In the genomic region with DNA sequence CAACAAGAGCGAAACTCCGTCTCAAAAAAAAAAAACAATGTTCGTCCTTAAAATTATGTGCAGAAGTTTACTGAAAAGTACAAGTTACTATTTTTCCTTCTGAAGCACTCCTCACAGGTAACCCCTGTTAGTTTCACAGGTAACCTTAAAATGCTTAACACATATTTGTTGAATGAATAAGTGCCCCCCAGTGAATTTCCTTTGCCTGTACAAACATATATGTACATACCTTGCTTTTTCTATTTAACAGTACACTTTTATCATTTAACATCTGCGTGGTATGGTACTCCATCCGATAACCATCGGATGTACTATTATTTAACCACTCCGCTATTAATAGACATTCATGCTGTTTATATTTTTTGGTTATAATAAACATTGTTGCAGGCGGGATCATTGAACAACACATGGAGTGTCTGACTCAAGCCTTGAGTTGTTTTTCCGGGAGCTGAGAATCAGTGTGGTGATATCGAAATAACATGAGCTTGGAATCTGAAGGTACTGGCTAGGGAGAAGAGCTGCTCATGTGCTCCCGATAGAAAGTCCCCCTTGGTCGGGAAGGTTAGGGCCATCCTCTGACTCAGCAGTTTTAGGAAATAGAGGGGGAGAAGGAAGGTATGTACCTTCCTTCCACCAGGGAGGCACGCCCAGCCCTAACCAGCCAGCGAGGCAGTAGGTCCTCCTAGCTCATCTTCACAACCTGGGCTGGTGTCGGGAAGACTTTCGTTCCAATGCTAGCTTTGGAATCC, we compare ENCODE assay signal across 8 cellular contexts. TPM values are rescaled to one million over a fixed set of nuclear protein-coding genes. Genes with fewer than 3 reads are reported as not detected.
DNase-seq lines count a peak whose midpoint lies in the region; ATAC-seq and TF ChIP-seq lines count a peak whose summit lies in the region.

No MANE protein-coding gene starts in this region.

- H3K9me3 ChIP-seq in ectodermal cell (ENCODE audit: control insufficient read depth, low read length) = no peaks in the 10 kb centered on the region

- DNase-seq in EH (ENCODE audit: low read depth) (peak; percentile 55), NCI-H748 (lab: John Stamatoyannopoulos, UW; ENCODE audit: unreplicated experiment) (peak; percentile 53), natural killer cell (no peak), NCI-H446 (lab: John Stamatoyannopoulos, UW) (no peak)

- TF ChIP-seq CTCF in natural killer cell (IDR thresholded peaks at IDR 0.05) = no peak

- H3K4me1 Mint-ChIP-seq in natural killer cell = peaks cover 38 to 39% of the 10 kb centered on the region in 2 donors

- peak overlapping the region; percentile 86 for H3K4me3 ChIP-seq in ectodermal cell (ENCODE audit: insufficient read depth, low read depth, low read length)

- peaks cover 5% of the 10 kb centered on the region for H3K4me1 ChIP-seq in ectodermal cell (ENCODE audit: control insufficient read depth, insufficient read depth, low read length)

- no peaks in the 10 kb centered on the region for H3K27me3 Mint-ChIP-seq in natural killer cell (ENCODE audit: low read depth in 2 of 2)

- intact Hi-C loops in natural killer cell (cut with micrococcal nuclease) = loop anchor here (5.0 kb wide), 1 partner anchor 84 kb away; a partner anchor contains a TSS

- no peaks in the 10 kb centered on the region for H3K9me3 Mint-ChIP-seq in natural killer cell

- H3K36me3 Mint-ChIP-seq in natural killer cell = no peaks in the 10 kb centered on the region

- 26 to 34% methylated on average over 16 of the region's 16 CpGs for WGBS in ectodermal cell, 2 experiments

- H3K36me3 ChIP-seq in ectodermal cell (ENCODE audit: control insufficient read depth, insufficient read depth, low read length) = no peaks in the 10 kb centered on the region

- ATAC-seq in natural killer cell = no peak
- ATAC-seq in GM18867 (IDR thresholded peaks at IDR 0.05; ENCODE audit: unreplicated experiment) = no peak
- ATAC-seq in HG03280 (IDR thresholded peaks at IDR 0.05; ENCODE audit: unreplicated experiment) = no peak
- ATAC-seq in GM21447 (IDR thresholded peaks at IDR 0.05; ENCODE audit: unreplicated experiment) = no peak

- H3K27me3 ChIP-seq in ectodermal cell (ENCODE audit: control insufficient read depth, insufficient read depth, low read length, poor library complexity, severe bottlenecking) = no peaks in the 10 kb centered on the region

- no peak overlapping the region for H3K27ac ChIP-seq in ectodermal cell (ENCODE audit: insufficient read depth, low read depth, low read length, poor library complexity, severe bottlenecking)

- peak overlapping the region; percentile 95 for H3K4me3 Mint-ChIP-seq in natural killer cell

- peak overlapping the region; percentile 23 to 87 for H3K27ac Mint-ChIP-seq in natural killer cell

RNA-seq across cellular contexts. Expression of a gene that starts 1.6 kb away (rescaled TPM):
- polyA plus RNA-seq in ectodermal cell (2013, experiment 1 of 4) = 33.6 TPM
- 35.3 TPM for polyA plus RNA-seq in ectodermal cell (2013, experiment 2 of 4)
- polyA plus RNA-seq in ectodermal cell (2013, experiment 3 of 4) = 25.9 TPM
- 25.4 TPM for polyA plus RNA-seq in ectodermal cell (2013, experiment 4 of 4)
- total RNA-seq in natural killer cell = 10 to 100 TPM; 65.0 to 85.9 (median 81.2) TPM

Comparison
In these comparisons a context has a peak if more than half of its experiments do, and no peak if none do; other contexts are left out.
1. DNase-seq: peak in EH (single experiment) and NCI-H748 (single experiment); none in natural killer cell (single experiment) and NCI-H446 (0 of 2).